ENCODE assay signal across 1 cellular context in genomic region chr14:102683399-102684275, GRCh38.
TF ChIP-seq lines count a peak whose summit lies in the region.

No MANE protein-coding gene starts in this region.

TF ChIP-seq in HepG2, 621 proteins besides CTCF, POLR2A, EP300 and RAD21 (continued from another document and continues in another):
- TF ChIP-seq ZNF382 (CRISPR knock-in tag; IDR thresholded peaks at IDR 0.05; ENCODE audit: borderline replicate concordance) (no peak), FOSL1 (CRISPR knock-in tag; IDR thresholded peaks at IDR 0.05; ENCODE audit: borderline replicate concordance) (no peak), ZNF674 (CRISPR knock-in tag; IDR thresholded peaks at IDR 0.05; ENCODE audit: low read depth) (no peak), NFKBIZ (CRISPR knock-in tag; IDR thresholded peaks at IDR 0.05) (no peak), MEIS2 (CRISPR knock-in tag; IDR thresholded peaks at IDR 0.05) (peak; percentile 38; the same call in 1 of the 2 replicates), ZNF891 (CRISPR knock-in tag; IDR thresholded peaks at IDR 0.05) (peak; percentile 59), ZSCAN12 (CRISPR knock-in tag; IDR thresholded peaks at IDR 0.05) (no peak), ELF1 (CRISPR knock-in tag; IDR thresholded peaks at IDR 0.05) (peak; percentile 93), ZNF460 (CRISPR knock-in tag; IDR thresholded peaks at IDR 0.05; ENCODE audit: borderline replicate concordance) (peak; percentile 39; the same call in 1 of the 2 replicates), SMAD3 (CRISPR knock-in tag; IDR thresholded peaks at IDR 0.05) (peak; percentile 20; the same call in 1 of the 2 replicates), BHLHE40 (IDR thresholded peaks at IDR 0.05; ENCODE audit: low read length) (no peak), SOX5 (CRISPR knock-in tag; IDR thresholded peaks at IDR 0.05; ENCODE audit: borderline replicate concordance) (no peak), ZNF703 (CRISPR knock-in tag; IDR thresholded peaks at IDR 0.05; ENCODE audit: borderline replicate concordance) (no peak), XRCC5 (optimal IDR thresholded peaks at IDR 0.05; ENCODE audit: low read length) (peak; percentile 35), ETV5 (CRISPR knock-in tag; IDR thresholded peaks at IDR 0.05; ENCODE audit: borderline replicate concordance) (peak; percentile 67; the same call in 1 of the 2 replicates), RARG (CRISPR knock-in tag; IDR thresholded peaks at IDR 0.05; ENCODE audit: low read depth) (0 out of 2 replicates have a peak, but pooled peaks have one; percentile 72), ZNF563 (CRISPR knock-in tag; IDR thresholded peaks at IDR 0.05) (peak; percentile 47; the same call in 1 of the 2 replicates), FOXJ3 (CRISPR knock-in tag; IDR thresholded peaks at IDR 0.05; ENCODE audit: borderline replicate concordance) (peak; percentile 14; the same call in 1 of the 2 replicates), KDM1A (CRISPR knock-in tag; IDR thresholded peaks at IDR 0.05) (no peak), PCBP1 (IDR thresholded peaks at IDR 0.05; ENCODE audit: borderline replicate concordance, low read depth, low read length) (no peak), KDM5B (CRISPR knock-in tag; IDR thresholded peaks at IDR 0.05; ENCODE audit: borderline replicate concordance) (peak; percentile 81; the same call in 1 of the 2 replicates), FOXM1 (CRISPR knock-in tag; IDR thresholded peaks at IDR 0.05) (no peak), ZNF570 (CRISPR knock-in tag; IDR thresholded peaks at IDR 0.05; ENCODE audit: borderline replicate concordance) (no peak), ZNF7 (CRISPR knock-in tag; IDR thresholded peaks at IDR 0.05) (no peak), ZNF232 (CRISPR knock-in tag; IDR thresholded peaks at IDR 0.05; ENCODE audit: borderline replicate concordance) (no peak), ZNF124 (CRISPR knock-in tag; IDR thresholded peaks at IDR 0.05) (no peak), ZNF496 (CRISPR knock-in tag; IDR thresholded peaks at IDR 0.05; ENCODE audit: insufficient replicate concordance) (no peak), SKIL (CRISPR knock-in tag; IDR thresholded peaks at IDR 0.05; ENCODE audit: borderline replicate concordance) (peak; percentile 35; the same call in 1 of the 2 replicates), NFYB (CRISPR knock-in tag; IDR thresholded peaks at IDR 0.05) (no peak), SKI (IDR thresholded peaks at IDR 0.05; ENCODE audit: partially characterized antibody) (no peak), MTF2 (CRISPR knock-in tag; IDR thresholded peaks at IDR 0.05; ENCODE audit: borderline replicate concordance) (no peak), ZBTB1 (CRISPR knock-in tag; IDR thresholded peaks at IDR 0.05; ENCODE audit: borderline replicate concordance) (no peak), RXRA (CRISPR knock-in tag; IDR thresholded peaks at IDR 0.05) (peak; percentile 94), TBX3 (IDR thresholded peaks at IDR 0.05; ENCODE audit: borderline replicate concordance) (no peak), NR2C2 (CRISPR knock-in tag; IDR thresholded peaks at IDR 0.05; ENCODE audit: borderline replicate concordance) (peak; percentile 70), ZNF543 (CRISPR knock-in tag; IDR thresholded peaks at IDR 0.05) (peak; percentile 94), ZNF224 (CRISPR knock-in tag; IDR thresholded peaks at IDR 0.05) (0 out of 2 replicates have a peak, but pooled peaks have one; percentile 40), GABPA (IDR thresholded peaks at IDR 0.05; ENCODE audit: low read depth, low read length) (no peak), GABPA (CRISPR knock-in tag; IDR thresholded peaks at IDR 0.05; ENCODE audit: low read depth) (peak; percentile 39), HOXA9 (CRISPR knock-in tag; IDR thresholded peaks at IDR 0.05; ENCODE audit: borderline replicate concordance) (no peak), ZNF839 (CRISPR knock-in tag; IDR thresholded peaks at IDR 0.05; ENCODE audit: borderline replicate concordance) (no peak), HNRNPL (IDR thresholded peaks at IDR 0.05; ENCODE audit: low read depth, low read length) (peak; percentile 90), ZNF501 (CRISPR knock-in tag; IDR thresholded peaks at IDR 0.05) (peak; percentile 80), KLF12 (CRISPR knock-in tag; IDR thresholded peaks at IDR 0.05; ENCODE audit: borderline replicate concordance) (no peak; the same call in 1 of the 2 replicates), HMGXB3 (CRISPR knock-in tag; IDR thresholded peaks at IDR 0.05; ENCODE audit: borderline replicate concordance) (no peak), FOXC1 (CRISPR knock-in tag; IDR thresholded peaks at IDR 0.05; ENCODE audit: borderline replicate concordance) (peak; percentile 35; the same call in 1 of the 2 replicates), ZNF530 (CRISPR knock-in tag; IDR thresholded peaks at IDR 0.05; ENCODE audit: low read depth) (no peak), HNRNPH1 (optimal IDR thresholded peaks at IDR 0.05; ENCODE audit: low read depth, low read length) (no peak), E2F2 (CRISPR knock-in tag; IDR thresholded peaks at IDR 0.05; ENCODE audit: borderline replicate concordance) (no peak), ZNF720 (CRISPR knock-in tag; IDR thresholded peaks at IDR 0.05) (no peak), ZSCAN9 (CRISPR knock-in tag; IDR thresholded peaks at IDR 0.05; ENCODE audit: borderline replicate concordance) (no peak), ZNF773 (CRISPR knock-in tag; IDR thresholded peaks at IDR 0.05; ENCODE audit: borderline replicate concordance) (no peak)
- TF ChIP-seq, protein P1, sequence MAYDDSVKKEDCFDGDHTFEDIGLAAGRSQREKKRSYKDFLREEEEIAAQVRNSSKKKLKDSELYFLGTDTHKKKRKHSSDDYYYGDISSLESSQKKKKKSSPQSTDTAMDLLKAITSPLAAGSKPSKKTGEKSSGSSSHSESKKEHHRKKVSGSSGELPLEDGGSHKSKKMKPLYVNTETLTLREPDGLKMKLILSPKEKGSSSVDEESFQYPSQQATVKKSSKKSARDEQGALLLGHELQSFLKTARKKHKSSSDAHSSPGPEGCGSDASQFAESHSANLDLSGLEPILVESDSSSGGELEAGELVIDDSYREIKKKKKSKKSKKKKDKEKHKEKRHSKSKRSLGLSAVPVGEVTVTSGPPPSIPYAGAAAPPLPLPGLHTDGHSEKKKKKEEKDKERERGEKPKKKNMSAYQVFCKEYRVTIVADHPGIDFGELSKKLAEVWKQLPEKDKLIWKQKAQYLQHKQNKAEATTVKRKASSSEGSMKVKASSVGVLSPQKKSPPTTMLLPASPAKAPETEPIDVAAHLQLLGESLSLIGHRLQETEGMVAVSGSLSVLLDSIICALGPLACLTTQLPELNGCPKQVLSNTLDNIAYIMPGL (CRISPR knock-in tag; IDR thresholded peaks at IDR 0.05; ENCODE audit: borderline replicate concordance in 1 of 2, low read depth in 1 of 2) = peak; percentile 82 to 91
- TF ChIP-seq, protein P2, sequence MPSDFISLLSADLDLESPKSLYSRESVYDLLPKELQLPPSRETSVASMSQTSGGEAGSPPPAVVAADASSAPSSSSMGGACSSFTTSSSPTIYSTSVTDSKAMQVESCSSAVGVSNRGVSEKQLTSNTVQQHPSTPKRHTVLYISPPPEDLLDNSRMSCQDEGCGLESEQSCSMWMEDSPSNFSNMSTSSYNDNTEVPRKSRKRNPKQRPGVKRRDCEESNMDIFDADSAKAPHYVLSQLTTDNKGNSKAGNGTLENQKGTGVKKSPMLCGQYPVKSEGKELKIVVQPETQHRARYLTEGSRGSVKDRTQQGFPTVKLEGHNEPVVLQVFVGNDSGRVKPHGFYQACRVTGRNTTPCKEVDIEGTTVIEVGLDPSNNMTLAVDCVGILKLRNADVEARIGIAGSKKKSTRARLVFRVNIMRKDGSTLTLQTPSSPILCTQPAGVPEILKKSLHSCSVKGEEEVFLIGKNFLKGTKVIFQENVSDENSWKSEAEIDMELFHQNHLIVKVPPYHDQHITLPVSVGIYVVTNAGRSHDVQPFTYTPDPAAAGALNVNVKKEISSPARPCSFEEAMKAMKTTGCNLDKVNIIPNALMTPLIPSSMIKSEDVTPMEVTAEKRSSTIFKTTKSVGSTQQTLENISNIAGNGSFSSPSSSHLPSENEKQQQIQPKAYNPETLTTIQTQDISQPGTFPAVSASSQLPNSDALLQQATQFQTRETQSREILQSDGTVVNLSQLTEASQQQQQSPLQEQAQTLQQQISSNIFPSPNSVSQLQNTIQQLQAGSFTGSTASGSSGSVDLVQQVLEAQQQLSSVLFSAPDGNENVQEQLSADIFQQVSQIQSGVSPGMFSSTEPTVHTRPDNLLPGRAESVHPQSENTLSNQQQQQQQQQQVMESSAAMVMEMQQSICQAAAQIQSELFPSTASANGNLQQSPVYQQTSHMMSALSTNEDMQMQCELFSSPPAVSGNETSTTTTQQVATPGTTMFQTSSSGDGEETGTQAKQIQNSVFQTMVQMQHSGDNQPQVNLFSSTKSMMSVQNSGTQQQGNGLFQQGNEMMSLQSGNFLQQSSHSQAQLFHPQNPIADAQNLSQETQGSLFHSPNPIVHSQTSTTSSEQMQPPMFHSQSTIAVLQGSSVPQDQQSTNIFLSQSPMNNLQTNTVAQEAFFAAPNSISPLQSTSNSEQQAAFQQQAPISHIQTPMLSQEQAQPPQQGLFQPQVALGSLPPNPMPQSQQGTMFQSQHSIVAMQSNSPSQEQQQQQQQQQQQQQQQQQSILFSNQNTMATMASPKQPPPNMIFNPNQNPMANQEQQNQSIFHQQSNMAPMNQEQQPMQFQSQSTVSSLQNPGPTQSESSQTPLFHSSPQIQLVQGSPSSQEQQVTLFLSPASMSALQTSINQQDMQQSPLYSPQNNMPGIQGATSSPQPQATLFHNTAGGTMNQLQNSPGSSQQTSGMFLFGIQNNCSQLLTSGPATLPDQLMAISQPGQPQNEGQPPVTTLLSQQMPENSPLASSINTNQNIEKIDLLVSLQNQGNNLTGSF (CRISPR knock-in tag; IDR thresholded peaks at IDR 0.05) = no peak
- TF ChIP-seq, protein P3, sequence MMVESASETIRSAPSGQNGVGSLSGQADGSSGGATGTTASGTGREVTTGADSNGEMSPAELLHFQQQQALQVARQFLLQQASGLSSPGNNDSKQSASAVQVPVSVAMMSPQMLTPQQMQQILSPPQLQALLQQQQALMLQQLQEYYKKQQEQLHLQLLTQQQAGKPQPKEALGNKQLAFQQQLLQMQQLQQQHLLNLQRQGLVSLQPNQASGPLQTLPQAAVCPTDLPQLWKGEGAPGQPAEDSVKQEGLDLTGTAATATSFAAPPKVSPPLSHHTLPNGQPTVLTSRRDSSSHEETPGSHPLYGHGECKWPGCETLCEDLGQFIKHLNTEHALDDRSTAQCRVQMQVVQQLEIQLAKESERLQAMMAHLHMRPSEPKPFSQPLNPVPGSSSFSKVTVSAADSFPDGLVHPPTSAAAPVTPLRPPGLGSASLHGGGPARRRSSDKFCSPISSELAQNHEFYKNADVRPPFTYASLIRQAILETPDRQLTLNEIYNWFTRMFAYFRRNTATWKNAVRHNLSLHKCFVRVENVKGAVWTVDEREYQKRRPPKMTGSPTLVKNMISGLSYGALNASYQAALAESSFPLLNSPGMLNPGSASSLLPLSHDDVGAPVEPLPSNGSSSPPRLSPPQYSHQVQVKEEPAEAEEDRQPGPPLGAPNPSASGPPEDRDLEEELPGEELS (CRISPR knock-in tag; IDR thresholded peaks at IDR 0.05) = no peak; the same call in 1 of the 2 replicates
